In the genomic region with DNA sequence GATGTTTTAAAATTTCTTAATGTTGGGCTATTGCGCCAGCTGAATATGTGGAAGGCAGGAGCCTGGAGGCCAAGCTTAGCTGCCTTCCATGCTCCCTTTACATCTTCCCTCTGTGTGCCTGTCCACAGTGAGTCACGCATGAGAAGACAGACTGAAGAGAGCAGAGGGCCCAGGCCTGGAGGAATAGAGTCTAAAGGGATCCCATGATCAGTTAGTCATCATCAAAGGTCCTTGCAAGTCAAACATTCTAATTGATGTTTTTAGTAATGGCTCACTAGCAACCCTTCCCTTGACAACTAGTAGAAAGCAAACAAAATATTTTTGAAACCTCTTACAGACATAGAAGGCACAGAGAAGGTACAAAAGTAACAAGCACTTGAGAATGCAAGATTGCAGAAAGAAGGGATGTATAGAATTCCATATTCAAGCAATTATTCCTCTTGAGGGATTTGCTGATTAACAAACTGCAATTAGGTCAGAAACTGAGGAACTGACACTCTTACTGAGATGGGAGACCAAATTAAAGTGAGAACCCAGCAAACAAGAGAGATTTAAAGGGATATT, we compare ENCODE assay signal across 12 cellular contexts. TPM values are rescaled to one million over a fixed set of nuclear protein-coding genes. Genes with fewer than 3 reads are reported as not detected.
DNase-seq lines count a peak whose midpoint lies in the region; ATAC-seq and TF ChIP-seq lines count a peak whose summit lies in the region.
"Had no signal": no experiment of that assay in that cellular context is flagged by ENCODE, and none has a peak within 500 bp of the region (broad histone marks: within the 10 kb centered on the region; RNA-seq: fewer than 3 reads in every experiment).

No MANE protein-coding gene starts in this region.

- H2BK5ac ChIP-seq in mesenchymal stem cell (ENCODE audit: low read depth, low read length, poor library complexity, severe bottlenecking), result no peak overlapping the region

- H4K91ac ChIP-seq in mesenchymal stem cell (ENCODE audit: low read length), result no peak overlapping the region

- ATAC-seq in CD4-positive, alpha-beta T cell (ENCODE audit: poor library complexity), result peak; percentile 32
- ATAC-seq in HCT116, result peak; percentile 57
- ATAC-seq: activated CD8-positive, alpha-beta memory T cell treated with anti-CD3 and anti-CD28 coated beads, Interleukin-2, amount 10 ng/mL, durations not matched to agents 7 days and 5 days had no signal

- no peaks in the 10 kb centered on the region for H3K36me3 ChIP-seq in HCT116 (ENCODE audit: control insufficient read depth in 1 of 2, insufficient read depth in 2 of 2, low read length in 2 of 2)
- H3K36me3 ChIP-seq in mesenchymal stem cell (ENCODE audit: control insufficient read depth in 1 of 2, insufficient read depth in 2 of 2, low read depth in 1 of 2, low read length in 2 of 2), result no peaks in the 10 kb centered on the region
- H3K36me3 ChIP-seq: neutrophil had no signal

- BruUV-seq in HCT116 (replicated peaks; lab: Mats Ljungman, UMichigan), result no TSS peak

- H3K18ac ChIP-seq in mesenchymal stem cell (ENCODE audit: low read depth in 1 of 2, low read length in 2 of 2), result no peak overlapping the region

- CTCF ChIA-PET in CD4-positive, alpha-beta T cell (lab: Charles Lee), result interaction anchor here (0.6 kb wide), 1 partner anchor 1245 kb away, joined by 3 read pairs; no protein-coding TSS in a partner anchor
- CTCF ChIA-PET in HCT116 (lab: Charles Lee), result no interaction called here

- DNase-seq in CD4-positive, alpha-beta T cell, result no peak
- no peak for DNase-seq in HCT116 (ENCODE audit: low read depth, low spot score)
- DNase-seq in astrocyte of the spinal cord (ENCODE audit: low read depth, low spot score), result peak; percentile 3
- DNase-seq in mesenchymal stem cell, result peak; percentile 70
- DNase-seq in C1 segment of cervical spinal cord (lab: John Stamatoyannopoulos, UW), result no peak
- no peak for DNase-seq in cerebellar cortex (ENCODE audit: low spot score)
- DNase-seq in activated T-helper 1 cell treated with anti-CD3 and anti-CD28 coated beads, Interleukin-12 subunit alpha, Interleukin-12 subunit beta, Interleukin-2, Interleukin-4 antibody, amounts not matched to agents 30 ng/mL and 10 ng/mL and 1 ng/mL, durations not matched to agents 14 hours and 24 hours and 36 hours (ENCODE audit: low spot score), result no peak
- no peak for DNase-seq in iPS-NIHi7 (ENCODE audit: extremely low spot score)
- DNase-seq: activated CD8-positive, alpha-beta memory T cell treated with anti-CD3 and anti-CD28 coated beads, Interleukin-2, amount 10 ng/mL, durations not matched to agents 7 days and 5 days; NCI-H774; testis had no signal

- no peak overlapping the region for H3K27ac ChIP-seq in CD4-positive, alpha-beta T cell (ENCODE audit: low read depth, low read length)
- no peak overlapping the region for H3K27ac ChIP-seq in HCT116 (ENCODE audit: low read depth, low read length)
- H3K27ac ChIP-seq in mesenchymal stem cell (ENCODE audit: low read length, poor library complexity, severe bottlenecking), result peak overlapping the region; percentile 94
- H3K27ac ChIP-seq: neutrophil, testis had no signal

- H3K4me3 ChIP-seq in HCT116 (replicated peaks in 1 of 2; ENCODE audit: low read depth in 1 of 2, low read length in 2 of 2) (no peak overlapping the region), astrocyte of the spinal cord (ENCODE audit: low read depth, low read length) (no peak overlapping the region), mesenchymal stem cell (ENCODE audit: insufficient read depth in 1 of 2, low read depth in 1 of 2, low read length in 2 of 2) (no peak overlapping the region)
- H3K4me3 ChIP-seq: testis had no signal

- in situ Hi-C loops in astrocyte of the spinal cord (cut with HindIII; ENCODE audit: low sequenced_read_pairs), result no loop called here

- no peaks in the 10 kb centered on the region for H3K4me1 Mint-ChIP-seq in CD4-positive, alpha-beta T cell (ENCODE audit: low read depth)
- H3K4me1 Mint-ChIP-seq in activated T-helper 1 cell treated with anti-CD3 and anti-CD28 coated beads, Interleukin-12 subunit alpha, Interleukin-12 subunit beta, Interleukin-2, Interleukin-4 antibody, amounts not matched to agents 30 ng/mL and 10 ng/mL and 1 ng/mL, durations not matched to agents 14 hours and 24 hours and 36 hours (ENCODE audit: low read depth), result no peaks in the 10 kb centered on the region
- H3K4me1 Mint-ChIP-seq: activated CD8-positive, alpha-beta memory T cell treated with anti-CD3 and anti-CD28 coated beads, Interleukin-2, amount 10 ng/mL, durations not matched to agents 7 days and 5 days had no signal

- no peak for TF ChIP-seq POLR2A in HCT116 (IDR thresholded peaks at IDR 0.05; ENCODE audit: borderline replicate concordance, extremely low read depth, insufficient read depth, insufficient read length)

- no peak overlapping the region for H3K14ac ChIP-seq in mesenchymal stem cell (ENCODE audit: low read length in 2 of 2)

- H3K9me3 Mint-ChIP-seq in CD4-positive, alpha-beta T cell, result no peaks in the 10 kb centered on the region
- no peaks in the 10 kb centered on the region for H3K9me3 Mint-ChIP-seq in activated T-helper 1 cell treated with anti-CD3 and anti-CD28 coated beads, Interleukin-12 subunit alpha, Interleukin-12 subunit beta, Interleukin-2, Interleukin-4 antibody, amounts not matched to agents 30 ng/mL and 10 ng/mL and 1 ng/mL, durations not matched to agents 14 hours and 24 hours and 36 hours

- no peak overlapping the region for H2BK15ac ChIP-seq in mesenchymal stem cell (ENCODE audit: low read depth, poor library complexity, severe bottlenecking)

- no peaks in the 10 kb centered on the region for H3K79me1 ChIP-seq in mesenchymal stem cell (replicated peaks; ENCODE audit: low read length, poor library complexity, severe bottlenecking)

- no peak for TF ChIP-seq RAD21 in HCT116 (IDR thresholded peaks at IDR 0.05; ENCODE audit: low read depth)

- H4K8ac ChIP-seq in mesenchymal stem cell (ENCODE audit: low read length), result no peak overlapping the region

- H3K27me3 Mint-ChIP-seq in CD4-positive, alpha-beta T cell, result no peaks in the 10 kb centered on the region
- H3K27me3 Mint-ChIP-seq in activated T-helper 1 cell treated with anti-CD3 and anti-CD28 coated beads, Interleukin-12 subunit alpha, Interleukin-12 subunit beta, Interleukin-2, Interleukin-4 antibody, amounts not matched to agents 30 ng/mL and 10 ng/mL and 1 ng/mL, durations not matched to agents 14 hours and 24 hours and 36 hours (ENCODE audit: insufficient read depth), result peaks cover 4% of the 10 kb centered on the region
- H3K27me3 Mint-ChIP-seq: activated CD8-positive, alpha-beta memory T cell treated with anti-CD3 and anti-CD28 coated beads, Interleukin-2, amount 10 ng/mL, durations not matched to agents 7 days and 5 days had no signal

- H3K27me3 ChIP-seq in CD4-positive, alpha-beta T cell (ENCODE audit: control insufficient read depth, insufficient read depth, low read length), result no peaks in the 10 kb centered on the region
- H3K27me3 ChIP-seq in HCT116 (ENCODE audit: insufficient read depth, low read length) (peaks cover 44% of the 10 kb centered on the region), mesenchymal stem cell (ENCODE audit: control insufficient read depth in 1 of 2, insufficient read depth in 1 of 2, low read length in 2 of 2) (no peaks in the 10 kb centered on the region)
- H3K27me3 ChIP-seq: neutrophil, testis had no signal

- H2AFZ ChIP-seq in HCT116 (ENCODE audit: low read depth, low read length, poor library complexity, severe bottlenecking), result no peak overlapping the region
- H2AFZ ChIP-seq in mesenchymal stem cell (ENCODE audit: low read depth, low read length), result no peak overlapping the region

- H3K9ac ChIP-seq in HCT116 (ENCODE audit: low read length) (no peak overlapping the region), mesenchymal stem cell (ENCODE audit: low read length) (peak overlapping the region; percentile 90)

- H2AK5ac ChIP-seq in mesenchymal stem cell (ENCODE audit: low read length, severe bottlenecking), result no peak overlapping the region

- H3K79me2 ChIP-seq in HCT116 (ENCODE audit: insufficient read depth, low read length), result no peaks in the 10 kb centered on the region

- no peak overlapping the region for H3K4ac ChIP-seq in mesenchymal stem cell (ENCODE audit: low read depth in 1 of 2, low read length in 2 of 2)

- H3K4me1 ChIP-seq in HCT116 (ENCODE audit: control insufficient read depth in 1 of 2, insufficient read depth in 2 of 2, low read length in 2 of 2) (no peaks in the 10 kb centered on the region), mesenchymal stem cell (ENCODE audit: control insufficient read depth, insufficient read depth, low read depth, low read length) (peaks cover 3% of the 10 kb centered on the region)
- H3K4me1 ChIP-seq: testis had no signal

- H2BK12ac ChIP-seq in mesenchymal stem cell (ENCODE audit: low read length in 2 of 2), result no peak overlapping the region

- H3K4me2 ChIP-seq in HCT116 (ENCODE audit: low read length) (no peak overlapping the region), mesenchymal stem cell (ENCODE audit: low read length, poor library complexity, severe bottlenecking) (no peak overlapping the region)

- H2BK120ac ChIP-seq in mesenchymal stem cell (ENCODE audit: low read depth, low read length), result no peak overlapping the region

- TF ChIP-seq CTCF in CD4-positive, alpha-beta T cell (IDR thresholded peaks at IDR 0.05), result no peak
- no peak for TF ChIP-seq CTCF in HCT116 (IDR thresholded peaks at IDR 0.05 in 2 of 3, conservative IDR thresholded peaks at IDR 0.05 in 1 of 3; ENCODE audit: borderline replicate concordance in 1 of 3, insufficient read depth in 1 of 3, low read depth in 2 of 3, low read length in 2 of 3)
- TF ChIP-seq CTCF in astrocyte of the spinal cord (IDR thresholded peaks at IDR 0.05; ENCODE audit: low read depth, low read length), result no peak

- RAD21 ChIA-PET in HCT116 (lab: Charles Lee; ENCODE audit: low non-redundant PET in 1 of 2, low total read pairs in 2 of 2, uncharacterized antibody in 2 of 2, unreplicated experiment in 2 of 2), result no interaction called here

- intact Hi-C loops in CD4-positive, alpha-beta T cell (cut with DNase I, micrococcal nuclease), result no loop called here
- intact Hi-C loops in HCT116 (cut with micrococcal nuclease), result no loop called here
- intact Hi-C loops in activated T-helper 1 cell treated with anti-CD3 and anti-CD28 coated beads, Interleukin-12 subunit alpha, Interleukin-12 subunit beta, Interleukin-2, Interleukin-4 antibody, amounts not matched to agents 30 ng/mL and 10 ng/mL and 1 ng/mL, durations not matched to agents 14 hours and 24 hours and 36 hours (cut with micrococcal nuclease), result no loop called here

- H3K36me3 Mint-ChIP-seq in CD4-positive, alpha-beta T cell (ENCODE audit: low read depth), result no peaks in the 10 kb centered on the region
- no peaks in the 10 kb centered on the region for H3K36me3 Mint-ChIP-seq in activated T-helper 1 cell treated with anti-CD3 and anti-CD28 coated beads, Interleukin-12 subunit alpha, Interleukin-12 subunit beta, Interleukin-2, Interleukin-4 antibody, amounts not matched to agents 30 ng/mL and 10 ng/mL and 1 ng/mL, durations not matched to agents 14 hours and 24 hours and 36 hours (ENCODE audit: low read depth)
- H3K36me3 Mint-ChIP-seq: activated CD8-positive, alpha-beta memory T cell treated with anti-CD3 and anti-CD28 coated beads, Interleukin-2, amount 10 ng/mL, durations not matched to agents 7 days and 5 days had no signal

- H4K20me1 ChIP-seq in HCT116 (ENCODE audit: insufficient read depth), result no peaks in the 10 kb centered on the region

- H3K23ac ChIP-seq in mesenchymal stem cell (ENCODE audit: low read length in 2 of 2), result no peak overlapping the region

- H3K27ac Mint-ChIP-seq in CD4-positive, alpha-beta T cell, result no peak overlapping the region
- H3K27ac Mint-ChIP-seq in activated T-helper 1 cell treated with anti-CD3 and anti-CD28 coated beads, Interleukin-12 subunit alpha, Interleukin-12 subunit beta, Interleukin-2, Interleukin-4 antibody, amounts not matched to agents 30 ng/mL and 10 ng/mL and 1 ng/mL, durations not matched to agents 14 hours and 24 hours and 36 hours, result no peak overlapping the region
- H3K27ac Mint-ChIP-seq: activated CD8-positive, alpha-beta memory T cell treated with anti-CD3 and anti-CD28 coated beads, Interleukin-2, amount 10 ng/mL, durations not matched to agents 7 days and 5 days had no signal

- WGBS in mesenchymal stem cell, result 100% methylated on average over 1 of the region's 2 CpGs

- no peaks in the 10 kb centered on the region for H3K9me2 ChIP-seq in HCT116 (ENCODE audit: insufficient read depth)

- POLR2A ChIA-PET in CD4-positive, alpha-beta T cell (lab: Charles Lee), result no interaction called here
- POLR2A ChIA-PET in HCT116 (lab: Charles Lee), result no interaction called here

- no peak overlapping the region for H3K4me3 Mint-ChIP-seq in CD4-positive, alpha-beta T cell
- H3K4me3 Mint-ChIP-seq in activated T-helper 1 cell treated with anti-CD3 and anti-CD28 coated beads, Interleukin-12 subunit alpha, Interleukin-12 subunit beta, Interleukin-2, Interleukin-4 antibody, amounts not matched to agents 30 ng/mL and 10 ng/mL and 1 ng/mL, durations not matched to agents 14 hours and 24 hours and 36 hours, result no peak overlapping the region
- H3K4me3 Mint-ChIP-seq: activated CD8-positive, alpha-beta memory T cell treated with anti-CD3 and anti-CD28 coated beads, Interleukin-2, amount 10 ng/mL, durations not matched to agents 7 days and 5 days had no signal

- H3K9me3 ChIP-seq in CD4-positive, alpha-beta T cell (ENCODE audit: control insufficient read depth, low read length), result no peaks in the 10 kb centered on the region
- no peaks in the 10 kb centered on the region for H3K9me3 ChIP-seq in HCT116 (ENCODE audit: control insufficient read depth in 1 of 2, insufficient read depth in 1 of 2, low read depth in 1 of 2, low read length in 2 of 2)
- H3K9me3 ChIP-seq in mesenchymal stem cell (ENCODE audit: control insufficient read depth, low read length), result no peaks in the 10 kb centered on the region
- H3K9me3 ChIP-seq: neutrophil, testis had no signal

RNA-seq across cellular contexts. Expression of gene APBB1IP, which starts 30.7 kb away (rescaled TPM):
- total RNA-seq in CD4-positive, alpha-beta T cell, result 10 to 100 TPM; 44.5 to 45.6 TPM
- total RNA-seq in HCT116 (2021; ENCODE audit: unreplicated experiment), result 0.27 TPM
- polyA plus RNA-seq in HCT116 (2012), result not detected in 2 replicates
- polyA plus RNA-seq in mesenchymal stem cell (2013, experiment 1 of 2), result 0.15 TPM
- polyA plus RNA-seq in mesenchymal stem cell (2013, experiment 2 of 2), result 0.08 TPM
- 39.6 and 43.6 TPM in 2 replicates for total RNA-seq in activated T-helper 1 cell treated with anti-CD3 and anti-CD28 coated beads, Interleukin-12 subunit alpha, Interleukin-12 subunit beta, Interleukin-2, Interleukin-4 antibody, amounts not matched to agents 30 ng/mL and 10 ng/mL and 1 ng/mL, durations not matched to agents 14 hours and 24 hours and 36 hours

Comparison
In these comparisons a context has a peak if more than half of its experiments do, and no peak if none do; other contexts are left out.
1. DNase-seq: peak in astrocyte of the spinal cord (single experiment) and mesenchymal stem cell (single experiment); none in CD4-positive, alpha-beta T cell (0 of 10), HCT116 (single experiment), C1 segment of cervical spinal cord (0 of 14), cerebellar cortex (single experiment), activated T-helper 1 cell treated with anti-CD3 and anti-CD28 coated beads, Interleukin-12 subunit alpha, Interleukin-12 subunit beta, Interleukin-2, Interleukin-4 antibody, amounts not matched to agents 30 ng/mL and 10 ng/mL and 1 ng/mL, durations not matched to agents 14 hours and 24 hours and 36 hours (single experiment) and iPS-NIHi7 (single experiment).
2. RNA of gene APBB1IP, which starts 30.7 kb away (total RNA-seq): 44.5 to 45.6 TPM in CD4-positive, alpha-beta T cell and 39.6 to 43.6 TPM in activated T-helper 1 cell treated with anti-CD3 and anti-CD28 coated beads, Interleukin-12 subunit alpha, Interleukin-12 subunit beta, Interleukin-2, Interleukin-4 antibody, amounts not matched to agents 30 ng/mL and 10 ng/mL and 1 ng/mL, durations not matched to agents 14 hours and 24 hours and 36 hours; 0.27 TPM in HCT116 (single experiment); every median in the first group is over 10 times any median in the second.